In genomic region chr7:21923663-21924062, GRCh38 we compare ENCODE assay signal across 13 cellular contexts. TPM values are rescaled to one million over a fixed set of nuclear protein-coding genes. Genes with fewer than 3 reads are reported as not detected.
DNase-seq lines count a peak whose midpoint lies in the region; ATAC-seq and TF ChIP-seq lines count a peak whose summit lies in the region.
"Had no signal": no experiment of that assay in that cellular context is flagged by ENCODE, and none has a peak within 500 bp of the region (broad histone marks: within the 10 kb centered on the region; RNA-seq: fewer than 3 reads in every experiment).

No MANE protein-coding gene starts in this region.

- DNase-seq in HT1080 (ENCODE audit: low read depth), result peak; percentile 25
- DNase-seq in NCI-H2171 (lab: John Stamatoyannopoulos, UW), result peak; percentile 19
- DNase-seq in astrocyte of the spinal cord (ENCODE audit: low read depth, low spot score), result peak; percentile 59
- peak; percentile 20 for DNase-seq in neuronal stem cell (ENCODE audit: low spot score)
- DNase-seq in inferior parietal cortex (ENCODE audit: extremely low spot score), result no peak
- no peak for DNase-seq in activated naive CD4-positive, alpha-beta T cell treated with Interleukin-2 at 50 U/mL for 16 hours
- no peak for DNase-seq in activated T-helper 2 cell treated with anti-CD3 and anti-CD28 coated beads, Interferon-gamma antibody, Interleukin-2, Interleukin-4, amounts not matched to agents 10 μg/mL and 5 μg/mL and 100 μg/mL, durations not matched to agents 14 hours and 24 hours and 36 hours (ENCODE audit: low spot score)
- DNase-seq: activated CD4-positive, alpha-beta T cell treated with anti-CD3 and anti-CD28 coated beads, Interleukin-2, amount 10 ng/mL, durations not matched to agents 7 days and 5 days; activated naive CD4-positive, alpha-beta T cell treated with anti-CD3 and anti-CD28 coated beads for 36 hours; DND-41 had no signal

- no peak for ATAC-seq in HG02852 (IDR thresholded peaks at IDR 0.05; ENCODE audit: unreplicated experiment)

- no peak overlapping the region for H3K14ac ChIP-seq in neuronal stem cell (ENCODE audit: low read length)

- no peak overlapping the region for H3K4me3 ChIP-seq in astrocyte of the spinal cord (ENCODE audit: low read depth, low read length)
- H3K4me3 ChIP-seq in neuronal stem cell (ENCODE audit: low read length in 2 of 2), result no peak overlapping the region
- H3K4me3 ChIP-seq: SJSA1 had no signal

- no peak overlapping the region for H2AK5ac ChIP-seq in neuronal stem cell (ENCODE audit: low read depth, low read length)

- no peaks in the 10 kb centered on the region for H3K9me3 ChIP-seq in neuronal stem cell (replicated peaks in 1 of 2; ENCODE audit: control insufficient read depth in 2 of 2, insufficient read depth in 1 of 2, low read depth in 1 of 2, low read length in 2 of 2)
- H3K9me3 ChIP-seq: SJSA1 had no signal

- H3K27ac Mint-ChIP-seq in activated T-helper 2 cell treated with anti-CD3 and anti-CD28 coated beads, Interferon-gamma antibody, Interleukin-2, Interleukin-4, amounts not matched to agents 10 μg/mL and 5 μg/mL and 100 μg/mL, durations not matched to agents 14 hours and 24 hours and 36 hours, result no peak overlapping the region
- H3K27ac Mint-ChIP-seq: activated CD4-positive, alpha-beta T cell treated with anti-CD3 and anti-CD28 coated beads, Interleukin-2, amount 10 ng/mL, durations not matched to agents 7 days and 5 days; activated naive CD4-positive, alpha-beta T cell treated with anti-CD3 and anti-CD28 coated beads for 36 hours; stimulated activated naive CD8-positive, alpha-beta T cell treated with anti-CD3 and anti-CD28 coated beads, Interleukin-15, Interleukin-2, amounts not matched to agents 100 ng/mL and 50 ng/mL, for 24 hours had no signal

- no peak overlapping the region for H3K4ac ChIP-seq in neuronal stem cell (ENCODE audit: low read length)

- no peak overlapping the region for H3K9ac ChIP-seq in neuronal stem cell (ENCODE audit: low read depth, low read length, poor library complexity)

- H3K4me3 Mint-ChIP-seq in activated T-helper 2 cell treated with anti-CD3 and anti-CD28 coated beads, Interferon-gamma antibody, Interleukin-2, Interleukin-4, amounts not matched to agents 10 μg/mL and 5 μg/mL and 100 μg/mL, durations not matched to agents 14 hours and 24 hours and 36 hours (ENCODE audit: low read depth), result no peak overlapping the region
- H3K4me3 Mint-ChIP-seq: activated CD4-positive, alpha-beta T cell treated with anti-CD3 and anti-CD28 coated beads, Interleukin-2, amount 10 ng/mL, durations not matched to agents 7 days and 5 days; activated naive CD4-positive, alpha-beta T cell treated with anti-CD3 and anti-CD28 coated beads for 36 hours; stimulated activated naive CD8-positive, alpha-beta T cell treated with anti-CD3 and anti-CD28 coated beads, Interleukin-15, Interleukin-2, amounts not matched to agents 100 ng/mL and 50 ng/mL, for 24 hours had no signal

- WGBS in neuronal stem cell (ENCODE audit: extremely low coverage in 2 of 2, insufficient read length in 2 of 2, insufficient replicate concordance in 1 of 2), 2 donors, result no CpG with 5 or more reads among the region's 2 CpGs

- no peak overlapping the region for H4K91ac ChIP-seq in neuronal stem cell (ENCODE audit: low read depth, low read length, poor library complexity)

- no peaks in the 10 kb centered on the region for H3K27me3 Mint-ChIP-seq in activated T-helper 2 cell treated with anti-CD3 and anti-CD28 coated beads, Interferon-gamma antibody, Interleukin-2, Interleukin-4, amounts not matched to agents 10 μg/mL and 5 μg/mL and 100 μg/mL, durations not matched to agents 14 hours and 24 hours and 36 hours (ENCODE audit: low read depth)
- H3K27me3 Mint-ChIP-seq: activated CD4-positive, alpha-beta T cell treated with anti-CD3 and anti-CD28 coated beads, Interleukin-2, amount 10 ng/mL, durations not matched to agents 7 days and 5 days; stimulated activated naive CD8-positive, alpha-beta T cell treated with anti-CD3 and anti-CD28 coated beads, Interleukin-15, Interleukin-2, amounts not matched to agents 100 ng/mL and 50 ng/mL, for 24 hours had no signal

- H2BK5ac ChIP-seq in neuronal stem cell (ENCODE audit: low read length), result no peak overlapping the region

- TF ChIP-seq CTCF in astrocyte of the spinal cord (IDR thresholded peaks at IDR 0.05; ENCODE audit: low read depth, low read length), result no peak

- H2BK12ac ChIP-seq in neuronal stem cell (ENCODE audit: low read length), result no peak overlapping the region

- no peak overlapping the region for H3K23ac ChIP-seq in neuronal stem cell (ENCODE audit: low read depth, low read length, poor library complexity)

- H3K79me1 ChIP-seq in neuronal stem cell (ENCODE audit: low read depth, low read length), result peaks cover 2% of the 10 kb centered on the region

- H2BK15ac ChIP-seq in neuronal stem cell (ENCODE audit: low read length), result no peak overlapping the region

- intact Hi-C loops in activated T-helper 2 cell treated with anti-CD3 and anti-CD28 coated beads, Interferon-gamma antibody, Interleukin-2, Interleukin-4, amounts not matched to agents 10 μg/mL and 5 μg/mL and 100 μg/mL, durations not matched to agents 14 hours and 24 hours and 36 hours (cut with micrococcal nuclease), result no loop called here

- peaks cover 6% of the 10 kb centered on the region for H3K4me1 Mint-ChIP-seq in activated T-helper 2 cell treated with anti-CD3 and anti-CD28 coated beads, Interferon-gamma antibody, Interleukin-2, Interleukin-4, amounts not matched to agents 10 μg/mL and 5 μg/mL and 100 μg/mL, durations not matched to agents 14 hours and 24 hours and 36 hours (ENCODE audit: low read depth)

- no peak overlapping the region for H3K4me2 ChIP-seq in neuronal stem cell (ENCODE audit: insufficient read depth, low read length, poor library complexity, severe bottlenecking)

- H3K36me3 Mint-ChIP-seq in activated T-helper 2 cell treated with anti-CD3 and anti-CD28 coated beads, Interferon-gamma antibody, Interleukin-2, Interleukin-4, amounts not matched to agents 10 μg/mL and 5 μg/mL and 100 μg/mL, durations not matched to agents 14 hours and 24 hours and 36 hours (ENCODE audit: low read depth), result peaks cover 15% of the 10 kb centered on the region

- H3K27me3 ChIP-seq in neuronal stem cell (ENCODE audit: control insufficient read depth in 3 of 3, insufficient read depth in 3 of 3, low read depth in 1 of 3, low read length in 3 of 3), result no peaks in the 10 kb centered on the region
- H3K27me3 ChIP-seq: SJSA1 had no signal

- H3K27ac ChIP-seq in neuronal stem cell (replicated peaks; ENCODE audit: low read length), result no peak overlapping the region
- H3K27ac ChIP-seq: SJSA1 had no signal

- H2AFZ ChIP-seq in neuronal stem cell (ENCODE audit: low read length), result no peak overlapping the region

- in situ Hi-C loops in astrocyte of the spinal cord (cut with HindIII; ENCODE audit: low sequenced_read_pairs), result no loop called here

- no peak overlapping the region for H4K8ac ChIP-seq in neuronal stem cell (ENCODE audit: low read depth, low read length)

- no peaks in the 10 kb centered on the region for H3K36me3 ChIP-seq in neuronal stem cell (replicated peaks in 1 of 2; ENCODE audit: control insufficient read depth in 2 of 2, insufficient read depth in 2 of 2, low read length in 2 of 2)
- H3K36me3 ChIP-seq: SJSA1 had no signal

- no peak overlapping the region for H2BK120ac ChIP-seq in neuronal stem cell (ENCODE audit: low read depth, low read length)

- H3K9me3 Mint-ChIP-seq in activated T-helper 2 cell treated with anti-CD3 and anti-CD28 coated beads, Interferon-gamma antibody, Interleukin-2, Interleukin-4, amounts not matched to agents 10 μg/mL and 5 μg/mL and 100 μg/mL, durations not matched to agents 14 hours and 24 hours and 36 hours, result peaks cover 4% of the 10 kb centered on the region
- H3K9me3 Mint-ChIP-seq: activated naive CD4-positive, alpha-beta T cell treated with anti-CD3 and anti-CD28 coated beads for 36 hours; stimulated activated naive CD8-positive, alpha-beta T cell treated with anti-CD3 and anti-CD28 coated beads, Interleukin-15, Interleukin-2, amounts not matched to agents 100 ng/mL and 50 ng/mL, for 24 hours had no signal

- H3K4me1 ChIP-seq in neuronal stem cell (ENCODE audit: control insufficient read depth in 2 of 2, insufficient read depth in 1 of 2, low read depth in 1 of 2, low read length in 2 of 2), result peaks cover 16 to 17% of the 10 kb centered on the region in 2 donors

- no peak overlapping the region for H3K18ac ChIP-seq in neuronal stem cell (ENCODE audit: low read length)

RNA-seq across cellular contexts. Expression of gene CDCA7L, which starts 22.0 kb away (rescaled TPM):
- 69.7 and 77.8 TPM in 2 replicates for total RNA-seq in HT1080 (2014; rRNA removed; shearing (Covaris generic))
- polyA plus RNA-seq in HT1080 (2015; cell fraction: cytosol; rRNA removed), result 51.1 and 52.7 TPM in 2 replicates
- polyA plus RNA-seq in HT1080 (2015; cell fraction: nucleus; rRNA removed), result 36.0 and 40.3 TPM in 2 replicates
- polyA plus RNA-seq in neuronal stem cell (2013, experiment 1 of 2), result 32.0 TPM
- polyA plus RNA-seq in neuronal stem cell (2013, experiment 2 of 2), result 28.4 TPM
- 81.5 and 82.9 TPM in 2 replicates for total RNA-seq in activated T-helper 2 cell treated with anti-CD3 and anti-CD28 coated beads, Interferon-gamma antibody, Interleukin-2, Interleukin-4, amounts not matched to agents 10 μg/mL and 5 μg/mL and 100 μg/mL, durations not matched to agents 14 hours and 24 hours and 36 hours

Comparison
In these comparisons a context has a peak if more than half of its experiments do, and no peak if none do; other contexts are left out.
1. DNase-seq: peak in HT1080 (single experiment), NCI-H2171 (single experiment), astrocyte of the spinal cord (single experiment) and neuronal stem cell (single experiment); none in inferior parietal cortex (single experiment), activated naive CD4-positive, alpha-beta T cell treated with Interleukin-2 at 50 U/mL for 16 hours (single experiment) and activated T-helper 2 cell treated with anti-CD3 and anti-CD28 coated beads, Interferon-gamma antibody, Interleukin-2, Interleukin-4, amounts not matched to agents 10 μg/mL and 5 μg/mL and 100 μg/mL, durations not matched to agents 14 hours and 24 hours and 36 hours (single experiment).